Comparison of ENCODE assay signal across 14 cellular contexts in genomic region chr21:37408464-37409193, GRCh38. TPM values are rescaled to one million over a fixed set of nuclear protein-coding genes. Genes with fewer than 3 reads are reported as not detected.
DNase-seq lines count a peak whose midpoint lies in the region; ATAC-seq, FAIRE-seq and TF ChIP-seq lines count a peak whose summit lies in the region.
"Had no signal": no experiment of that assay in that cellular context is flagged by ENCODE, and none has a peak within 500 bp of the region (broad histone marks: within the 10 kb centered on the region; RNA-seq: fewer than 3 reads in every experiment).

No MANE protein-coding gene starts in this region.

- H3K79me2 ChIP-seq in H9 (ENCODE audit: insufficient read depth, low read length) = peaks cover 76% of the 10 kb centered on the region
- peaks cover 100% of the 10 kb centered on the region for H3K79me2 ChIP-seq in K562 (ENCODE audit: control insufficient read depth, insufficient read depth, low read length)

- H3K27me3 ChIP-seq in H9 (ENCODE audit: insufficient read depth, low read length) = no peaks in the 10 kb centered on the region
- no peaks in the 10 kb centered on the region for H3K27me3 ChIP-seq in K562 (ENCODE audit: control insufficient read depth in 2 of 2, insufficient read depth in 2 of 2, low read length in 2 of 2)
- no peaks in the 10 kb centered on the region for H3K27me3 ChIP-seq in neutrophil
- H3K27me3 ChIP-seq in stomach = no peaks in the 10 kb centered on the region
- H3K27me3 ChIP-seq: pancreas had no signal

- H4K8ac ChIP-seq in H9 (replicated peaks; ENCODE audit: insufficient read length, low read depth, low read length) = no peak overlapping the region

- H2AFZ ChIP-seq in H9 (ENCODE audit: low read length) = no peak overlapping the region
- H2AFZ ChIP-seq in K562 (ENCODE audit: low read depth, low read length) = no peak overlapping the region

- H3K36me3 Mint-ChIP-seq in H9 (ENCODE audit: insufficient read depth in 1 of 3, low read depth in 3 of 3) = peaks cover under 1 to 10% (median 2%) of the 10 kb centered on the region in 3 experiments; a peak in 4 of 7 replicates

- intact Hi-C loops in K562 (cut with micrococcal nuclease) = loop anchor here (5.0 kb wide), 1 partner anchor 39 kb away; no protein-coding TSS in a partner anchor
- intact Hi-C loops in stomach (cut with DNase I; ENCODE audit: low total_unique reads) = no loop called here

- peaks cover 43 to 49% of the 10 kb centered on the region in 2 experiments for H3K4me1 Mint-ChIP-seq in H9

- no peak overlapping the region for H3K56ac ChIP-seq in H9 (ENCODE audit: insufficient read length, low read depth, low read length)

- no CpG with 5 or more reads among the region's 2 CpGs for WGBS in H9 (ENCODE audit: extremely low coverage, insufficient read length, low lambda C conversion rate)
- WGBS in K562 (ENCODE audit: insufficient coverage, low coverage, missing lambda C conversion rate) = 91% methylated on average over 2 of the region's 2 CpGs
- WGBS in stomach, 5 donors = 90 to 97% (median 96%) methylated on average over 2 of the region's 2 CpGs

- H3K4me1 ChIP-seq in H9 (ENCODE audit: insufficient read depth, low read length) = no peaks in the 10 kb centered on the region
- peaks cover 3 to 30% of the 10 kb centered on the region in 2 experiments for H3K4me1 ChIP-seq in K562 (replicated peaks in 1 of 2; ENCODE audit: control insufficient read depth in 2 of 2, insufficient read depth in 2 of 2, low read length in 2 of 2)
- H3K4me1 ChIP-seq in neutrophil (ENCODE audit: control insufficient read depth in 1 of 2, insufficient read depth in 1 of 2, low read depth in 1 of 2, low read length in 1 of 2) = peaks cover 3 to 22% of the 10 kb centered on the region in 2 experiments
- peaks cover 23 to 97% (median 64%) of the 10 kb centered on the region in 4 donors for H3K4me1 ChIP-seq in stomach

- H3K23ac ChIP-seq in H9 (ENCODE audit: insufficient read length, low read depth, low read length) = no peak overlapping the region

- no peak for TF ChIP-seq RAD21 in K562 (CRISPR knock-in tag; conservative IDR thresholded peaks at IDR 0.05 in 1 of 2, IDR thresholded peaks at IDR 0.05 in 1 of 2)

- TF ChIP-seq POLR2A in GM12891 (IDR thresholded peaks at IDR 0.05; ENCODE audit: low read depth, low read length) (no peak), K562 (conservative IDR thresholded peaks at IDR 0.05) (no peak), stomach (IDR thresholded peaks at IDR 0.05) (no peak)

- in situ Hi-C loops in K562 (cut with MboI) = no loop called here

- no peak overlapping the region for H3K27ac ChIP-seq in H9 (ENCODE audit: insufficient read length, low read depth, low read length)
- peak overlapping the region; percentile 53; the same call in 2 of the 3 replicates for H3K27ac ChIP-seq in K562 (ENCODE audit: extremely low read depth, low read depth, low read length)
- H3K27ac ChIP-seq in neutrophil = peak overlapping the region; percentile 42
- H3K27ac ChIP-seq in stomach = no peak overlapping the region
- H3K27ac ChIP-seq: coronary artery, pancreas had no signal

- TF ChIP-seq CTCF in H9 (conservative IDR thresholded peaks at IDR 0.05) = no peak
- TF ChIP-seq CTCF in K562 (IDR thresholded peaks at IDR 0.05 in 2 of 3, conservative IDR thresholded peaks at IDR 0.05 in 1 of 3; ENCODE audit: insufficient read depth in 2 of 3, low read depth in 1 of 3, low read length in 3 of 3) = no peak
- no peak for TF ChIP-seq CTCF in neutrophil (IDR thresholded peaks at IDR 0.05)
- TF ChIP-seq CTCF in stomach (IDR thresholded peaks at IDR 0.05) = no peak

- no peak overlapping the region for H2BK5ac ChIP-seq in H9 (ENCODE audit: insufficient read length, low read length)

- POLR2A ChIA-PET in K562 (lab: Yijun Ruan, JAX) = interaction anchor here (0.6 to 5.0 kb wide), 11 partner anchors 9 to 775 kb away, joined by 3 to 40 read pairs (median 3); no protein-coding TSS in a partner anchor

- H2BK20ac ChIP-seq in H9 (ENCODE audit: low read depth, low read length, poor library complexity, severe bottlenecking) = no peak overlapping the region

- no peak for DNase-seq in GM12891 (ENCODE audit: insufficient read length, low spot score)
- no peak for DNase-seq in H9
- no peak for DNase-seq in K562 (ENCODE audit: extremely low read depth in 1 of 4, low spot score in 3 of 4)
- no peak for DNase-seq in stimulated activated naive CD4-positive, alpha-beta T cell (lab: John Stamatoyannopoulos, UW)
- DNase-seq in NCI-H1694 (lab: John Stamatoyannopoulos, UW) = no peak
- no peak for DNase-seq in stomach
- no peak for DNase-seq in NCI-H1105 (lab: John Stamatoyannopoulos, UW)
- DNase-seq: NCI-H1436 treated with DMSO at 0.1 percent for 48 hours; pancreas; stimulated activated CD4-positive, alpha-beta T cell treated with anti-CD3 and anti-CD28 coated beads, Interleukin-4, amount 100 ng/mL, for 4 hours had no signal

- no peak for ATAC-seq in K562

- no peak overlapping the region for H3T11ph ChIP-seq in H9 (ENCODE audit: low read length)

- peaks cover 3% of the 10 kb centered on the region for H3K79me1 ChIP-seq in H9 (ENCODE audit: insufficient read depth, low read depth, low read length, poor library complexity, severe bottlenecking)

- no peaks in the 10 kb centered on the region for H3K27me3 Mint-ChIP-seq in H9 (ENCODE audit: low read depth)

- CTCF ChIA-PET in K562 (lab: Yijun Ruan, JAX; ENCODE audit: low intra/inter-chr PET ratio) = no interaction called here

- no peaks in the 10 kb centered on the region for H3K9me3 Mint-ChIP-seq in H9

- H3K23me2 ChIP-seq in H9 (ENCODE audit: insufficient read length, low read depth, low read length, poor library complexity, severe bottlenecking) = no peaks in the 10 kb centered on the region

- H3K14ac ChIP-seq in H9 (ENCODE audit: insufficient read depth, low read length) = no peak overlapping the region; the same call in 1 of the 2 replicates

- TF ChIP-seq EP300 in K562 (IDR thresholded peaks at IDR 0.05; ENCODE audit: low read length) (no peak), stomach (IDR thresholded peaks at IDR 0.05) (no peak)

- peak overlapping the region; percentile 2 to 25 (median 5); a peak in 3 of 7 replicates for H3K27ac Mint-ChIP-seq in H9

- no peak for FAIRE-seq in GM12891 (lab: Jason Lieb, UNC)
- FAIRE-seq in K562 (lab: Jason Lieb, UNC) = peak; percentile 6
- FAIRE-seq: frontal cortex, pancreas, urothelium cell line had no signal

- H3K4me3 ChIP-seq in K562 (no peak overlapping the region), neutrophil (ENCODE audit: low read depth in 1 of 2, low read length in 1 of 2) (no peak overlapping the region), stomach (no peak overlapping the region)
- H3K4me3 ChIP-seq: coronary artery, pancreas had no signal

- H4K91ac ChIP-seq in H9 (ENCODE audit: insufficient read length, low read depth, low read length) = no peak overlapping the region

- no peak overlapping the region for H4K5ac ChIP-seq in H9 (ENCODE audit: insufficient read length, low read depth, low read length)

- no peak overlapping the region for H3K4me3 Mint-ChIP-seq in H9

- H3K9me1 ChIP-seq in K562 (ENCODE audit: control insufficient read depth, insufficient read depth, low read length) = no peaks in the 10 kb centered on the region

- H3K4me2 ChIP-seq in H9 (ENCODE audit: insufficient read depth, insufficient read length, low read length) (no peak overlapping the region), K562 (ENCODE audit: insufficient read depth, low read length) (no peak overlapping the region)

- H3K36me3 ChIP-seq in K562 (ENCODE audit: control insufficient read depth, insufficient read depth, low read length) = peaks cover 2% of the 10 kb centered on the region; the same call in 1 of the 3 replicates
- peaks cover 3% of the 10 kb centered on the region for H3K36me3 ChIP-seq in neutrophil
- no peaks in the 10 kb centered on the region for H3K36me3 ChIP-seq in stomach
- H3K36me3 ChIP-seq: pancreas had no signal

- H3K4ac ChIP-seq in H9 (ENCODE audit: low read depth, low read length) = no peak overlapping the region

- BruUV-seq in K562 (replicated peaks; lab: Mats Ljungman, UMichigan) = no TSS peak

- no peak overlapping the region for H2BK120ac ChIP-seq in H9 (ENCODE audit: low read depth, low read length, poor library complexity, severe bottlenecking)

- H2AK5ac ChIP-seq in H9 (ENCODE audit: insufficient read length, low read length) = no peak overlapping the region

- H3K18ac ChIP-seq in H9 (ENCODE audit: insufficient read length, low read depth, low read length) = no peak overlapping the region

- H2BK15ac ChIP-seq in H9 (ENCODE audit: low read depth, low read length) = no peak overlapping the region

- H2BK12ac ChIP-seq in H9 (ENCODE audit: insufficient read length, low read depth, low read length) = no peak overlapping the region

- H4K20me1 ChIP-seq in H9 (ENCODE audit: control insufficient read depth, insufficient read depth, insufficient read length) (no peaks in the 10 kb centered on the region), K562 (replicated peaks; ENCODE audit: control insufficient read depth, insufficient read depth, low read length) (peaks cover 54% of the 10 kb centered on the region)

- H3K9ac ChIP-seq in H9 (ENCODE audit: extremely low read depth, insufficient read length, low read length) (no peak overlapping the region), K562 (ENCODE audit: insufficient read depth in 1 of 2, low read depth in 2 of 2, low read length in 2 of 2) (no peak overlapping the region)

- H3K9me3 ChIP-seq in H9 (ENCODE audit: control insufficient read depth, low read depth, low read length) = no peaks in the 10 kb centered on the region
- H3K9me3 ChIP-seq in K562 (replicated peaks; ENCODE audit: control insufficient read depth, insufficient read depth, low read depth, low read length) = no peaks in the 10 kb centered on the region
- no peaks in the 10 kb centered on the region for H3K9me3 ChIP-seq in neutrophil
- no peaks in the 10 kb centered on the region for H3K9me3 ChIP-seq in stomach
- H3K9me3 ChIP-seq: pancreas had no signal

RNA-seq across cellular contexts. Expression of gene DYRK1A, which starts 42.1 kb away (rescaled TPM):
- 16.2 TPM for polyA plus RNA-seq in GM12891 (2012; ENCODE audit: low read depth, missing spikeins)
- total RNA-seq in H9 (2021) (73.6 and 76.6 TPM in 2 replicates), K562 (2014; rRNA removed) (40.2 and 42.3 TPM in 2 replicates), K562 (2014; rRNA removed; fragmentation: Illumina TruSeq; extraction: Trizol) (58.9 and 66.8 TPM in 2 replicates), K562 (2015; rRNA removed; fragmentation: Illumina TruSeq; extraction: Trizol) (55.3 and 57.7 TPM in 2 replicates), K562 (2021) (55.8 and 64.8 TPM in 2 replicates), stomach (100 to 1,000 TPM in 2 of 5 donors, 10 to 100 TPM in 3; 58.3 to 124 (median 99.4) TPM)
- total RNA-seq in K562 (2011; cell fraction: chromatin; rRNA removed; ENCODE audit: low replicate concordance) = 104 and 251 TPM in 2 replicates
- 52.7 and 60.7 TPM in 2 replicates for total RNA-seq in K562 (2011; cell fraction: nucleolus; rRNA removed)
- total RNA-seq in K562 (2011; cell fraction: nucleoplasm; rRNA removed) = 126 and 183 TPM in 2 replicates
- polyA plus RNA-seq in K562 (2011; rRNA removed) (59.9 and 65.9 TPM in 2 replicates), K562 (2014; fragmentation: Illumina TruSeq; extraction: Trizol) (35.5 and 36.5 TPM in 2 replicates), K562 (2014; fragmentation: Nextera tagmentation; extraction: Ambion mirVana) (10 to 100 TPM in 1 of 2 experiments, 1 to 10 TPM in 1; 3.7 to 13.2 TPM), K562 (2014; rRNA removed) (29.1 and 32.7 TPM in 2 replicates), stomach (10 to 100 TPM; 10.1 to 19.0 (median 16.3) TPM)
- 49.8 and 58.2 TPM in 2 replicates for polyA plus RNA-seq in K562 (2011; cell fraction: cytosol; rRNA removed)
- polyA plus RNA-seq in K562 (2011; cell fraction: nucleus; rRNA removed) = 116 and 121 TPM in 2 replicates
- 20.9 and 26.2 TPM in 2 replicates for polyA plus RNA-seq in K562 (2012)
- polyA minus RNA-seq in K562 (2011; rRNA and poly(A)+ RNA removed) = 174 and 176 TPM in 2 replicates
- 62.1 and 76.3 TPM in 2 replicates for polyA minus RNA-seq in K562 (2011; cell fraction: cytosol; rRNA and poly(A)+ RNA removed)
- 102 and 169 TPM in 2 replicates for polyA minus RNA-seq in K562 (2011; cell fraction: nucleus; rRNA and poly(A)+ RNA removed)

Comparison
In these comparisons a context has a peak if more than half of its experiments do, and no peak if none do; other contexts are left out.
1. H3K27ac ChIP-seq: peak in K562 (single experiment) and neutrophil (single experiment); none in H9 (single experiment) and stomach (0 of 5).